In the genomic region with DNA sequence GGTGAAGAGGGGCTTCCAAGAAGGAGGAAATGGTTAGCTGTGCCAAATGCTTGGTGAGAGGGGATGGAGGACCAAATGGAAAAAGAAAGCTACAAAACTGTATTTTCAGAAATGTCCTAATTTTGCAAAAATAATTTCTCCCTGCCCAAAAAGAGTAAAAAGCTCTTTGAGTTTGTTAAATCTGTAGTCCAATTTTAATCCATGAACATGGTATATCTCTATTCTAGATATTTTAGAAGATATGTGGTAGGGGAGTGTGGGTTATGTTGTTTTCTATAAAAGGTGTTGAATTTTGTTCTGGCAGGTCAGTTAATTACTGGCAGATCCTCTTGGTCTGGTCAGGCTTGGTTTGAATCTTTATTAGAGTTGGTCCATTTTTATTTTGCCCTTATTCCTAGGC, we compare ENCODE assay signal across 31 cellular contexts.
"Had no signal": no experiment of that assay in that cellular context is flagged by ENCODE, and none has a peak within 500 bp of the region (broad histone marks: within the 10 kb centered on the region; RNA-seq: fewer than 3 reads in every experiment).

No MANE protein-coding gene starts in this region.

- H3K4me3 Mint-ChIP-seq: activated CD4-positive, alpha-beta T cell treated with anti-CD3 and anti-CD28 coated beads, Interleukin-2, amount 10 ng/mL, durations not matched to agents 7 days and 5 days; activated CD8-positive, alpha-beta T cell treated with anti-CD3 and anti-CD28 coated beads for 36 hours; activated naive CD4-positive, alpha-beta T cell treated with anti-CD3 and anti-CD28 coated beads, Interleukin-2, amount 10 ng/mL, durations not matched to agents 7 days and 5 days; activated naive CD8-positive, alpha-beta T cell treated with anti-CD3 and anti-CD28 coated beads, Interleukin-2, amount 10 ng/mL, durations not matched to agents 7 days and 5 days; activated T-cell treated with anti-CD3 and anti-CD28 coated beads, Interleukin-2, amount 50 U/mL, for 72 hours; central memory CD8-positive, alpha-beta T cell; T-cell had no signal

- H3K27ac Mint-ChIP-seq: activated CD4-positive, alpha-beta T cell treated with anti-CD3 and anti-CD28 coated beads, Interleukin-2, amount 10 ng/mL, durations not matched to agents 7 days and 5 days; activated CD8-positive, alpha-beta T cell treated with anti-CD3 and anti-CD28 coated beads for 36 hours; activated naive CD4-positive, alpha-beta T cell treated with anti-CD3 and anti-CD28 coated beads, Interleukin-2, amount 10 ng/mL, durations not matched to agents 7 days and 5 days; activated naive CD8-positive, alpha-beta T cell treated with anti-CD3 and anti-CD28 coated beads, Interleukin-2, amount 10 ng/mL, durations not matched to agents 7 days and 5 days; activated T-cell treated with anti-CD3 and anti-CD28 coated beads, Interleukin-2, amount 50 U/mL, for 72 hours; activated T-helper 2 cell treated with anti-CD3 and anti-CD28 coated beads, Interferon-gamma antibody, Interleukin-2, Interleukin-4, amounts not matched to agents 10 μg/mL and 5 μg/mL and 100 μg/mL, durations not matched to agents 14 hours and 24 hours and 36 hours; T-cell had no signal

- H3K9me3 ChIP-seq: adrenal gland had no signal

- H3K4me3 ChIP-seq: adrenal gland, breast epithelium, SK-N-MC had no signal

- H3K36me3 Mint-ChIP-seq: activated naive CD4-positive, alpha-beta T cell treated with anti-CD3 and anti-CD28 coated beads, Interleukin-2, amount 10 ng/mL, durations not matched to agents 7 days and 5 days; activated naive CD8-positive, alpha-beta T cell treated with anti-CD3 and anti-CD28 coated beads, Interleukin-2, amount 10 ng/mL, durations not matched to agents 7 days and 5 days; T-cell had no signal

- H3K27me3 ChIP-seq: adrenal gland had no signal

- H3K27ac ChIP-seq: adrenal gland, breast epithelium had no signal

- FAIRE-seq: TTC549 had no signal

- ATAC-seq: activated CD8-positive, alpha-beta T cell treated with anti-CD3 and anti-CD28 coated beads for 36 hours; activated T-cell treated with anti-CD3 and anti-CD28 coated beads, Interleukin-2, amount 50 U/mL, for 72 hours; Panc1; Right ventricle myocardium inferior; T-cell had no signal

- H3K36me3 ChIP-seq: adrenal gland, breast epithelium had no signal

- H3K9me3 Mint-ChIP-seq: activated CD4-positive, alpha-beta T cell treated with anti-CD3 and anti-CD28 coated beads, Interleukin-2, amount 10 ng/mL, durations not matched to agents 7 days and 5 days; activated CD8-positive, alpha-beta T cell treated with anti-CD3 and anti-CD28 coated beads for 36 hours; activated naive CD4-positive, alpha-beta T cell treated with anti-CD3 and anti-CD28 coated beads, Interleukin-2, amount 10 ng/mL, durations not matched to agents 7 days and 5 days; activated naive CD8-positive, alpha-beta T cell treated with anti-CD3 and anti-CD28 coated beads, Interleukin-2, amount 10 ng/mL, durations not matched to agents 7 days and 5 days; activated T-cell treated with anti-CD3 and anti-CD28 coated beads, Interleukin-2, amount 50 U/mL, for 72 hours; activated T-helper 2 cell treated with anti-CD3 and anti-CD28 coated beads, Interferon-gamma antibody, Interleukin-2, Interleukin-4, amounts not matched to agents 10 μg/mL and 5 μg/mL and 100 μg/mL, durations not matched to agents 14 hours and 24 hours and 36 hours; central memory CD8-positive, alpha-beta T cell had no signal

- H3K4me1 Mint-ChIP-seq: activated CD4-positive, alpha-beta T cell treated with anti-CD3 and anti-CD28 coated beads, Interleukin-2, amount 10 ng/mL, durations not matched to agents 7 days and 5 days; activated naive CD4-positive, alpha-beta T cell treated with anti-CD3 and anti-CD28 coated beads, Interleukin-2, amount 10 ng/mL, durations not matched to agents 7 days and 5 days; activated naive CD8-positive, alpha-beta T cell treated with anti-CD3 and anti-CD28 coated beads, Interleukin-2, amount 10 ng/mL, durations not matched to agents 7 days and 5 days; central memory CD8-positive, alpha-beta T cell; T-cell had no signal

- DNase-seq: activated CD4-positive, alpha-beta T cell treated with anti-CD3 and anti-CD28 coated beads, Interleukin-2, amount 10 ng/mL, durations not matched to agents 7 days and 5 days; activated CD4-positive, CD25-positive, alpha-beta regulatory T cell; activated CD8-positive, alpha-beta memory T cell treated with anti-CD3 and anti-CD28 coated beads, Interleukin-2, amount 50 U/mL, for 4 hours; activated CD8-positive, alpha-beta T cell treated with anti-CD3 and anti-CD28 coated beads for 36 hours; activated gamma-delta T cell treated with Interleukin-2 at 50 U/mL for 16 hours; activated naive CD4-positive, alpha-beta T cell treated with anti-CD3 and anti-CD28 coated beads, Interleukin-2, amount 10 ng/mL, durations not matched to agents 7 days and 5 days; activated naive CD8-positive, alpha-beta T cell treated with anti-CD3 and anti-CD28 coated beads, Interleukin-2, amount 10 ng/mL, durations not matched to agents 7 days and 5 days; activated T-cell treated with anti-CD3 and anti-CD28 coated beads, Interleukin-2, amount 50 U/mL, for 72 hours; anterior cingulate cortex; NCI-H1092 treated with DMSO at 0.1 percent for 48 hours; NCI-H1417 treated with DMSO at 0.1 percent for 48 hours; NCI-H1694; NCI-H2029; NCI-H2107; NCI-H345; NCI-H510A; NCI-H69; NK-92 treated with Interleukin-12 subunit alpha and Interleukin-12 subunit beta, amount 100 ng/mL, for 24 hours; OCI-M1; RPMI8226; T-cell; T-helper 2 cell; T1000 had no signal
